9 cellular contexts compared by ENCODE assay signal in genomic region chr2:181312515-181312927, GRCh38.
A peak's percentile ranks its signal among the peaks of the same experiment; 100 is the strongest.
DNase-seq lines count a peak whose midpoint lies in the region; ATAC-seq and TF ChIP-seq lines count a peak whose summit lies in the region.
"Had no signal": no experiment of that assay in that cellular context is flagged by ENCODE, and none has a peak within 500 bp of the region (broad histone marks: within the 10 kb centered on the region; RNA-seq: fewer than 3 reads in every experiment).

No MANE protein-coding gene starts in this region.

- H3K36me3 ChIP-seq in left lung = no peaks in the 10 kb centered on the region

- intact Hi-C loops in left lung (cut with DNase I) = no loop called here

- H3K4me3 ChIP-seq in left lung = no peak overlapping the region

- peak overlapping the region in 1 of 2 donors; percentile 48 for H3K27ac ChIP-seq in left lung

- H3K9me3 ChIP-seq in left lung = no peaks in the 10 kb centered on the region

- no peaks in the 10 kb centered on the region for H3K27me3 ChIP-seq in left lung

- peaks cover 0 to 35% of the 10 kb centered on the region in 2 donors for H3K4me1 ChIP-seq in left lung

- no peak for DNase-seq in left lung
- DNase-seq in nucleus accumbens (lab: John Stamatoyannopoulos, UW) = no peak
- DNase-seq in NCI-H2196 treated with DMSO at 0.1 percent for 48 hours (lab: John Stamatoyannopoulos, UW; ENCODE audit: unreplicated experiment) = no peak
- no peak for DNase-seq in dermis blood vessel endothelial cell
- DNase-seq in COLO829 (ENCODE audit: low spot score) = no peak

- TF ChIP-seq CTCF in left lung (IDR thresholded peaks at IDR 0.05) = no peak

- ATAC-seq in GM18511 (IDR thresholded peaks at IDR 0.05; ENCODE audit: unreplicated experiment) = peak; percentile 90
- peak; percentile 86 for ATAC-seq in GM21528 (IDR thresholded peaks at IDR 0.05; ENCODE audit: low FRiP score, unreplicated experiment)
- peak; percentile 78 for ATAC-seq in HG03575 (IDR thresholded peaks at IDR 0.05; ENCODE audit: extremely low read depth, insufficient number of reproducible peaks, low FRiP score, unreplicated experiment)
- peak; percentile 19 for ATAC-seq in left lung
- ATAC-seq: HCT116 had no signal

Comparison
In these comparisons a context has a peak if more than half of its experiments do, and no peak if none do; other contexts are left out.
1. ATAC-seq: peak in every context shown above with its lines; median percentile 90 in GM18511; 86 in GM21528; 78 in HG03575; 19 in left lung.